ENCODE assay signal across 18 cellular contexts in genomic region chr4:108814327-108814726, GRCh38. TPM values are rescaled to one million over a fixed set of nuclear protein-coding genes. Genes with fewer than 3 reads are reported as not detected.
DNase-seq lines count a peak whose midpoint lies in the region; ATAC-seq and TF ChIP-seq lines count a peak whose summit lies in the region.
"Had no signal": no experiment of that assay in that cellular context is flagged by ENCODE, and none has a peak within 500 bp of the region (broad histone marks: within the 10 kb centered on the region; RNA-seq: fewer than 3 reads in every experiment).

No MANE protein-coding gene starts in this region.

- POLR2A ChIA-PET in activated CD8-positive, alpha-beta T cell treated with anti-CD3 and anti-CD28 coated beads for 36 hours (lab: Charles Lee) = no interaction called here
- POLR2A ChIA-PET in activated CD8-positive, alpha-beta T cell treated with anti-CD3 and anti-CD28 coated beads, Interleukin-2, amount 10 ng/mL, durations not matched to agents 7 days and 5 days (lab: Charles Lee) = no interaction called here

- H3K9me3 Mint-ChIP-seq in activated CD8-positive, alpha-beta T cell treated with anti-CD3 and anti-CD28 coated beads for 36 hours = no peaks in the 10 kb centered on the region
- no peaks in the 10 kb centered on the region for H3K9me3 Mint-ChIP-seq in activated CD8-positive, alpha-beta T cell treated with anti-CD3 and anti-CD28 coated beads, Interleukin-2, amount 10 ng/mL, durations not matched to agents 7 days and 5 days (ENCODE audit: insufficient read depth)
- H3K9me3 Mint-ChIP-seq in stimulated activated naive B cell treated with anti-CD40 and anti-IgM and Interleukin-4, amounts not matched to agents 10 μg/mL and 1 μg/mL and 100 μg/mL, for 72 hours = no peaks in the 10 kb centered on the region

- H3K4me2 ChIP-seq in KMS-11 = peak overlapping the region; percentile 80
- H3K4me2 ChIP-seq: A549 had no signal

- H3K4me3 ChIP-seq in KMS-11 (IDR thresholded peaks at IDR 0.05; ENCODE audit: insufficient read depth, low read depth, low read length) = no peak overlapping the region
- H3K4me3 ChIP-seq: A549 had no signal

- no peaks in the 10 kb centered on the region for H3K79me2 ChIP-seq in KMS-11 (ENCODE audit: insufficient read depth, low read depth)

- H3K27me3 ChIP-seq in KMS-11 (ENCODE audit: insufficient read depth, low read depth) = no peaks in the 10 kb centered on the region

- peak overlapping the region; percentile 43 for H3K27ac ChIP-seq in KMS-11
- H3K27ac ChIP-seq: A549 had no signal

- ATAC-seq in activated CD8-positive, alpha-beta T cell treated with anti-CD3 and anti-CD28 coated beads for 36 hours = peak; percentile 30
- ATAC-seq in activated CD8-positive, alpha-beta T cell treated with anti-CD3 and anti-CD28 coated beads, Interleukin-2, amount 10 ng/mL, durations not matched to agents 7 days and 5 days = no peak
- peak; percentile 60 for ATAC-seq in GM19351 (IDR thresholded peaks at IDR 0.05; ENCODE audit: unreplicated experiment)
- peak; percentile 49 for ATAC-seq in left lobe of liver
- ATAC-seq in stimulated activated naive B cell treated with anti-CD40 and anti-IgM and Interleukin-4, amounts not matched to agents 10 μg/mL and 1 μg/mL and 100 μg/mL, for 72 hours (replicated peaks) = no peak
- ATAC-seq: A549 had no signal

- H3K27me3 Mint-ChIP-seq in activated CD8-positive, alpha-beta T cell treated with anti-CD3 and anti-CD28 coated beads for 36 hours = peaks cover 23% of the 10 kb centered on the region
- peaks cover 24% of the 10 kb centered on the region for H3K27me3 Mint-ChIP-seq in activated CD8-positive, alpha-beta T cell treated with anti-CD3 and anti-CD28 coated beads, Interleukin-2, amount 10 ng/mL, durations not matched to agents 7 days and 5 days (ENCODE audit: low read depth)
- H3K27me3 Mint-ChIP-seq in stimulated activated naive B cell treated with anti-CD40 and anti-IgM and Interleukin-4, amounts not matched to agents 10 μg/mL and 1 μg/mL and 100 μg/mL, for 72 hours = peaks cover 4 to 15% of the 10 kb centered on the region in 2 donors

- no peaks in the 10 kb centered on the region for H3K4me1 Mint-ChIP-seq in activated CD8-positive, alpha-beta T cell treated with anti-CD3 and anti-CD28 coated beads for 36 hours (ENCODE audit: low read depth)
- H3K4me1 Mint-ChIP-seq in activated CD8-positive, alpha-beta T cell treated with anti-CD3 and anti-CD28 coated beads, Interleukin-2, amount 10 ng/mL, durations not matched to agents 7 days and 5 days (ENCODE audit: low read depth) = no peaks in the 10 kb centered on the region
- no peaks in the 10 kb centered on the region for H3K4me1 Mint-ChIP-seq in stimulated activated naive B cell treated with anti-CD40 and anti-IgM and Interleukin-4, amounts not matched to agents 10 μg/mL and 1 μg/mL and 100 μg/mL, for 72 hours

- H3K27ac Mint-ChIP-seq in activated CD8-positive, alpha-beta T cell treated with anti-CD3 and anti-CD28 coated beads for 36 hours = no peak overlapping the region
- no peak overlapping the region for H3K27ac Mint-ChIP-seq in activated CD8-positive, alpha-beta T cell treated with anti-CD3 and anti-CD28 coated beads, Interleukin-2, amount 10 ng/mL, durations not matched to agents 7 days and 5 days
- H3K27ac Mint-ChIP-seq in stimulated activated naive B cell treated with anti-CD40 and anti-IgM and Interleukin-4, amounts not matched to agents 10 μg/mL and 1 μg/mL and 100 μg/mL, for 72 hours = no peak overlapping the region

- H3K36me3 Mint-ChIP-seq in activated CD8-positive, alpha-beta T cell treated with anti-CD3 and anti-CD28 coated beads for 36 hours (ENCODE audit: low read depth) = no peaks in the 10 kb centered on the region
- no peaks in the 10 kb centered on the region for H3K36me3 Mint-ChIP-seq in activated CD8-positive, alpha-beta T cell treated with anti-CD3 and anti-CD28 coated beads, Interleukin-2, amount 10 ng/mL, durations not matched to agents 7 days and 5 days (ENCODE audit: low read depth)
- no peaks in the 10 kb centered on the region for H3K36me3 Mint-ChIP-seq in stimulated activated naive B cell treated with anti-CD40 and anti-IgM and Interleukin-4, amounts not matched to agents 10 μg/mL and 1 μg/mL and 100 μg/mL, for 72 hours

- H3K36me3 ChIP-seq in KMS-11 (ENCODE audit: insufficient read depth) = no peaks in the 10 kb centered on the region

- intact Hi-C loops in activated CD8-positive, alpha-beta T cell treated with anti-CD3 and anti-CD28 coated beads for 36 hours (cut with micrococcal nuclease) = no loop called here

- H3K4me3 Mint-ChIP-seq in activated CD8-positive, alpha-beta T cell treated with anti-CD3 and anti-CD28 coated beads for 36 hours = no peak overlapping the region
- no peak overlapping the region for H3K4me3 Mint-ChIP-seq in activated CD8-positive, alpha-beta T cell treated with anti-CD3 and anti-CD28 coated beads, Interleukin-2, amount 10 ng/mL, durations not matched to agents 7 days and 5 days
- H3K4me3 Mint-ChIP-seq in stimulated activated naive B cell treated with anti-CD40 and anti-IgM and Interleukin-4, amounts not matched to agents 10 μg/mL and 1 μg/mL and 100 μg/mL, for 72 hours = no peak overlapping the region

- no peak for DNase-seq in activated CD8-positive, alpha-beta T cell treated with anti-CD3 and anti-CD28 coated beads for 36 hours
- DNase-seq in activated CD8-positive, alpha-beta T cell treated with anti-CD3 and anti-CD28 coated beads, Interleukin-2, amount 10 ng/mL, durations not matched to agents 7 days and 5 days = no peak
- no peak for DNase-seq in left lobe of liver (ENCODE audit: low spot score)
- no peak for DNase-seq in AG08396 (ENCODE audit: low spot score)
- no peak for DNase-seq in stimulated activated naive B cell treated with anti-CD40 and anti-IgM and Interleukin-4, amounts not matched to agents 10 μg/mL and 1 μg/mL and 100 μg/mL, for 72 hours
- no peak for DNase-seq in activated naive CD4-positive, alpha-beta T cell (lab: John Stamatoyannopoulos, UW)
- DNase-seq: C1 segment of cervical spinal cord, DMS79 treated with DMSO at 0.1 percent for 48 hours, H7, IMR-90, NCI-H187, NCI-H69, OCI-M1, SIG-M5 had no signal

- H3K4me1 ChIP-seq in KMS-11 (ENCODE audit: low read depth, poor library complexity, severe bottlenecking) = peaks cover 47% of the 10 kb centered on the region
- H3K4me1 ChIP-seq: A549 had no signal

- no peaks in the 10 kb centered on the region for H4K20me1 ChIP-seq in KMS-11 (ENCODE audit: insufficient read depth)

- H2AFZ ChIP-seq in KMS-11 (ENCODE audit: low read depth) = 0 out of 2 replicates have a peak overlapping the region, but pooled peaks have one; percentile 16

- CTCF ChIA-PET in activated CD8-positive, alpha-beta T cell treated with anti-CD3 and anti-CD28 coated beads for 36 hours (lab: Charles Lee) = no interaction called here
- CTCF ChIA-PET in activated CD8-positive, alpha-beta T cell treated with anti-CD3 and anti-CD28 coated beads, Interleukin-2, amount 10 ng/mL, durations not matched to agents 7 days and 5 days (lab: Charles Lee) = no interaction called here

- TF ChIP-seq CTCF in activated CD8-positive, alpha-beta T cell treated with anti-CD3 and anti-CD28 coated beads for 36 hours (IDR thresholded peaks at IDR 0.05) = no peak
- no peak for TF ChIP-seq CTCF in KMS-11 (conservative IDR thresholded peaks at IDR 0.05; ENCODE audit: low read depth, low read length)

- H3K9ac ChIP-seq in KMS-11 = no peak overlapping the region; the same call in 1 of the 2 replicates

RNA-seq across cellular contexts. Expression of gene ETNPPL, which starts 51.5 kb away (rescaled TPM):
- not detected for total RNA-seq in activated CD8-positive, alpha-beta T cell treated with anti-CD3 and anti-CD28 coated beads for 36 hours
- total RNA-seq in activated CD8-positive, alpha-beta T cell treated with anti-CD3 and anti-CD28 coated beads, Interleukin-2, amount 10 ng/mL, durations not matched to agents 7 days and 5 days = not detected
- 127 TPM for total RNA-seq in left lobe of liver
- total RNA-seq: HT-29, IMR-90 had no signal

Comparison
In these comparisons a context has a peak if more than half of its experiments do, and no peak if none do; other contexts are left out.
1. ATAC-seq: peak in activated CD8-positive, alpha-beta T cell treated with anti-CD3 and anti-CD28 coated beads for 36 hours (single experiment), GM19351 (single experiment) and left lobe of liver (single experiment); none in activated CD8-positive, alpha-beta T cell treated with anti-CD3 and anti-CD28 coated beads, Interleukin-2, amount 10 ng/mL, durations not matched to agents 7 days and 5 days (single experiment) and stimulated activated naive B cell treated with anti-CD40 and anti-IgM and Interleukin-4, amounts not matched to agents 10 μg/mL and 1 μg/mL and 100 μg/mL, for 72 hours (0 of 2).
2. RNA of gene ETNPPL, which starts 51.5 kb away (total RNA-seq): 127 TPM in left lobe of liver (single experiment); not detected in activated CD8-positive, alpha-beta T cell treated with anti-CD3 and anti-CD28 coated beads for 36 hours and not detected in activated CD8-positive, alpha-beta T cell treated with anti-CD3 and anti-CD28 coated beads, Interleukin-2, amount 10 ng/mL, durations not matched to agents 7 days and 5 days; every median in the first group is over 100 times any median in the second.